In the genomic region with DNA sequence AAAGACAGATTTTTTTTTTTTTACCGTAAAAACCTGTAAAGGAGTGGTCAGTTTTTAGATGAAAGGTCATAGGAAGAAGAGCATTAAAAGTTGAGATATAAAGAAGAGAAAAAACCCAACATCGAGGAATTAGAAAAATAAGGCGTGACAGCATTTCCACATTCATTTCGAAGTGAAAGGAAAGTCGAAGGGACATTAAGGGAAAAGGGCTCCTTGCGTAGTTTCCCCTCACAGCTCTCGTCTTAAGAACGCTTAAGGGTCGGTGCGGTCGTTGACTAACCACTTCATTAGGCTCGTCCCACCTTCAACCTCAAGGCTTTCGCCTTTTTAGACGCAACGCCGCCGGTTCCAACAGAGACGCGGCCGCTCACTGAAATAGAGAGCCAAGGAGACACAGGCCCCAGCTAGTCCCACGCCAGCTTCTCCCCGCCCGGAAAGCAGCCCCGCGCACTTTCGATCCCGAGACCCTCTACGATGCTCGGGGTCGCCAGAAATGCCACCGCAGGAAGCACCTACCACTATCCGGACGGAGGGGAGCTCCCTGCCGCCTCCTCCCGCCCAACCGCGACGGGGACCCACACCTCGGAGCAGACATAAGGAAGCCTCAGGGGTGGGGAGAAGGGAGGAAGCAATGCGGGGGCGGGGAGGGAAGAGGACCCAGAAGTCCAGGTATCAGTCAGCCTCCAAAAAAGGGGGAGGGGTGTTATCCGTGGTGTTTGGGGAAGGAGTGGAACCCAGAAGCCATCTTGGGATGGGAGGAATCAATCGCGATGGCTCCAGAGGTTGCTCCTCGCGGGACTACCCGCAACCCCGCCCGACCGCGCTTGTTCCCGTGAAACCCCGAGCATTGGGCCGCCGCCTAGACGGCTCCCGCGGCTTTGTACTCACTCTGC, we compare ENCODE assay signal across 8 cellular contexts. TPM values are rescaled to one million over a fixed set of nuclear protein-coding genes. Genes with fewer than 3 reads are reported as not detected.
DNase-seq lines count a peak whose midpoint lies in the region; ATAC-seq lines count a peak whose summit lies in the region.

No MANE protein-coding gene starts in this region.

- DNase-seq in G401 (ENCODE audit: low spot score) (peak; percentile 69), GM23248 (peak; percentile 86), LHCN-M2 (ENCODE audit: low read depth) (peak; percentile 72), T-helper 17 cell (peak; percentile 18 to 46 (median 46)), astrocyte of the hippocampus (ENCODE audit: low read depth, low spot score) (peak; percentile 78), hippocampal formation (lab: John Stamatoyannopoulos, UW) (peak; percentile 53 to 56), renal cortical epithelial cell (ENCODE audit: low read depth) (peak; percentile 38), NCI-H1930 (lab: John Stamatoyannopoulos, UW) (no peak)

- H3K9me3 ChIP-seq in GM23248 (ENCODE audit: low read depth), result no peaks in the 10 kb centered on the region
- no peaks in the 10 kb centered on the region for H3K9me3 ChIP-seq in T-helper 17 cell (ENCODE audit: control insufficient read depth, low read length, poor library complexity, severe bottlenecking)

- H3K27me3 ChIP-seq in GM23248 (replicated peaks; ENCODE audit: insufficient read depth), result no peaks in the 10 kb centered on the region

- 0 out of 2 replicates have a peak, but pooled peaks cover 4% of the 10 kb centered on the region for H3F3A ChIP-seq in GM23248 (ENCODE audit: insufficient read depth)

- peaks cover 42% of the 10 kb centered on the region for H3K4me1 ChIP-seq in GM23248 (ENCODE audit: insufficient read depth)

- in situ Hi-C loops in G401 (cut with HindIII; ENCODE audit: low sequenced_read_pairs) (no loop called here), GM23248 (cut with MboI) (no loop called here)

- peak overlapping the region; percentile 100 for H3K9ac ChIP-seq in GM23248

- H3K4me3 ChIP-seq in GM23248, result peak overlapping the region; percentile 94

- peaks cover 43% of the 10 kb centered on the region for H4K20me1 ChIP-seq in GM23248 (ENCODE audit: insufficient read depth)

- peak overlapping the region; percentile 99 for H3K4me3 Mint-ChIP-seq in T-helper 17 cell

- peak overlapping the region; percentile 98 for H3K27ac ChIP-seq in GM23248

- H3K79me2 ChIP-seq in GM23248 (ENCODE audit: insufficient read depth), result peaks cover 66% of the 10 kb centered on the region

- no peaks in the 10 kb centered on the region for H3K36me3 ChIP-seq in GM23248 (ENCODE audit: low read depth)

- no peaks in the 10 kb centered on the region for H3K9me2 ChIP-seq in GM23248 (ENCODE audit: insufficient read depth)

- peaks cover 39% of the 10 kb centered on the region for H3K4me1 Mint-ChIP-seq in T-helper 17 cell

- peak overlapping the region; percentile 97 for H2AFZ ChIP-seq in GM23248

- peak; percentile 40 for ATAC-seq in T-helper 17 cell

- H3K36me3 Mint-ChIP-seq in T-helper 17 cell (ENCODE audit: low read depth), result peaks cover 2% of the 10 kb centered on the region

- WGBS in GM23248 (ENCODE audit: low coverage in 1 of 2, low lambda C conversion rate in 2 of 2, missing lambda C conversion rate in 2 of 2), 2 experiments, result 1% methylated on average over 52 to 58 of the region's 58 CpGs

- peak overlapping the region; percentile 99 for H3K27ac Mint-ChIP-seq in T-helper 17 cell

- H3K27me3 Mint-ChIP-seq in T-helper 17 cell, result no peaks in the 10 kb centered on the region

- peak overlapping the region; percentile 99 for H3K4me2 ChIP-seq in GM23248 (ENCODE audit: unreplicated experiment)

RNA-seq across cellular contexts. Expression of gene TRA2A, which starts 0.6 kb away (rescaled TPM):
- 10.3 and 17.0 TPM in 2 replicates for total RNA-seq in G401 (2014; rRNA removed; shearing (Covaris generic))
- total RNA-seq in GM23248 (2014; rRNA removed; shearing (Covaris generic)), result 14.7 and 26.2 TPM in 2 replicates
- polyA plus RNA-seq in GM23248 (2016; fragmentation: Nextera tagmentation; extraction: Ambion mirVana), result 77.5 and 87.9 TPM in 2 replicates
- total RNA-seq in LHCN-M2 (2014; rRNA removed) (26.7 and 33.0 TPM in 2 replicates), T-helper 17 cell (100 to 1,000 TPM; 249 to 285 TPM), renal cortical epithelial cell (27.6 and 38.0 TPM in 2 replicates)
- polyA plus RNA-seq in LHCN-M2 (2012), result 36.3 TPM

Comparison
In these comparisons a context has a peak if more than half of its experiments do, and no peak if none do; other contexts are left out.
1. DNase-seq: peak in G401 (single experiment), GM23248 (single experiment), LHCN-M2 (single experiment), T-helper 17 cell (3 of 3), astrocyte of the hippocampus (single experiment), hippocampal formation (2 of 2) and renal cortical epithelial cell (single experiment); none in NCI-H1930 (0 of 2).